Comparison of ENCODE assay signal across 33 cellular contexts in the genomic region with DNA sequence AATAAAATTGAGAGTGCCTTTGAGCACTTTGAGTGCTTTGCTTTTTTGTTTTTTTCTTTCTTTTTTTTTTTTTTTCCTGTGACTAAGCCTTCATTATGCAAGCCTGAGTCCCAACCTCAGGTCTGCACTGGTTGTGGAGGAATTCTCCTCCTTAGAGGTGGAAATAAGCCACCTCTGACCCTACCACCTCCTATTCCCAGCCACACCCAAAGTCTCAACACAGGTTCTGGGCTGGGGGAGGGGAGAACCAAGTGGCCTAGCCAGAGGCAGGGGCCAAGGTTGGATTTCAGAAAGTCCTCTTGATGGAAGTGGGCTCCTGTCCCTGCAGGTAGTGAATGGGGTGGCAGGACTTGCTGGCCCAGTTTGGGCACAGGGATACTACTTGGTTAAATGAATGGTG.
DNase-seq lines count a peak whose midpoint lies in the region; ATAC-seq and TF ChIP-seq lines count a peak whose summit lies in the region.
"Had no signal": no experiment of that assay in that cellular context is flagged by ENCODE, and none has a peak within 500 bp of the region (broad histone marks: within the 10 kb centered on the region; RNA-seq: fewer than 3 reads in every experiment).

No MANE protein-coding gene starts in this region.

- BruUV-seq in PC-9 (replicated peaks; lab: Mats Ljungman, UMichigan): no TSS peak

- H3F3A ChIP-seq in PC-9 (ENCODE audit: insufficient read depth, low read depth): no peaks in the 10 kb centered on the region

- no peaks in the 10 kb centered on the region for H3K79me1 ChIP-seq in trophoblast cell (ENCODE audit: low read length)

- H2AK5ac ChIP-seq in trophoblast cell (ENCODE audit: low read length): no peak overlapping the region

- DNase-seq in PC-9 (peak; percentile 3 to 41), choroid plexus epithelial cell (ENCODE audit: low read depth) (peak; percentile 1), kidney tubule cell (ENCODE audit: low spot score) (peak; percentile 43), trophoblast cell (no peak), WTC11 (ENCODE audit: low spot score) (no peak), substantia nigra (lab: John Stamatoyannopoulos, UW) (no peak), pons (ENCODE audit: low spot score) (no peak)
- DNase-seq: activated CD4-positive, alpha-beta T cell treated with anti-CD3 and anti-CD28 coated beads for 36 hours; activated CD8-positive, alpha-beta memory T cell treated with anti-CD3 and anti-CD28 coated beads, Interleukin-2, amount 50 U/mL, for 48 hours; activated CD8-positive, alpha-beta T cell treated with anti-CD3 and anti-CD28 coated beads for 36 hours; activated naive CD4-positive, alpha-beta T cell treated with anti-CD3 and anti-CD28 coated beads, Interleukin-2, amount 10 ng/mL, durations not matched to agents 7 days and 5 days; amniotic stem cell; BE2C; brain microvascular endothelial cell; CD8-positive, alpha-beta T cell; effector CD4-positive, alpha-beta T cell; foreskin fibroblast; heart right ventricle; Karpas-422; NCI-H1417; NCI-H2029 treated with DMSO at 0.1 percent for 48 hours; NCI-H526 treated with DMSO at 0.1 percent for 48 hours; NK-92 treated with Interleukin-12 subunit alpha and Interleukin-12 subunit beta, amount 100 ng/mL, for 24 hours; right lobe of liver; SIG-M5; tibial artery had no signal

- H3K27me3 ChIP-seq in PC-9 (ENCODE audit: insufficient read depth, low read depth) (no peaks in the 10 kb centered on the region), trophoblast cell (ENCODE audit: insufficient read depth, low read length) (no peaks in the 10 kb centered on the region)
- H3K27me3 ChIP-seq: BE2C, brain microvascular endothelial cell, heart right ventricle, neutrophil, right lobe of liver, tibial artery had no signal

- no peak overlapping the region for H3K4ac ChIP-seq in trophoblast cell (ENCODE audit: low read depth, low read length)

- H2AFZ ChIP-seq in PC-9 (no peak overlapping the region), trophoblast cell (ENCODE audit: insufficient read depth, low read length, poor library complexity) (no peak overlapping the region)

- POLR2A ChIA-PET in PC-9 (lab: Charles Lee; ENCODE audit: unreplicated experiment): no interaction called here
- POLR2A ChIA-PET in WTC11 (lab: Charles Lee): no interaction called here

- no peak overlapping the region for H4K91ac ChIP-seq in trophoblast cell (ENCODE audit: low read depth, low read length)

- no peak overlapping the region; the same call in 1 of the 2 replicates for H3K27ac ChIP-seq in PC-9
- H3K27ac ChIP-seq in trophoblast cell (ENCODE audit: low read depth, low read length): no peak overlapping the region
- H3K27ac ChIP-seq in substantia nigra (ENCODE audit: low read depth, low read length, poor library complexity, severe bottlenecking): no peak overlapping the region
- H3K27ac ChIP-seq: brain microvascular endothelial cell, heart right ventricle, neutrophil, right lobe of liver, tibial artery had no signal

- H3K9me3 ChIP-seq in PC-9 (ENCODE audit: insufficient read depth, low read depth): no peaks in the 10 kb centered on the region
- no peaks in the 10 kb centered on the region for H3K9me3 ChIP-seq in trophoblast cell (ENCODE audit: insufficient read depth, low read depth, low read length)
- H3K9me3 ChIP-seq: BE2C, heart right ventricle, neutrophil, right lobe of liver, tibial artery had no signal

- H3K4me3 Mint-ChIP-seq in WTC11: no peak overlapping the region
- H3K4me3 Mint-ChIP-seq: activated CD4-positive, alpha-beta T cell treated with anti-CD3 and anti-CD28 coated beads for 36 hours; activated CD8-positive, alpha-beta T cell treated with anti-CD3 and anti-CD28 coated beads for 36 hours; activated naive CD4-positive, alpha-beta T cell treated with anti-CD3 and anti-CD28 coated beads, Interleukin-2, amount 10 ng/mL, durations not matched to agents 7 days and 5 days; activated T-helper 1 cell treated with anti-CD3 and anti-CD28 coated beads, Interleukin-12 subunit alpha, Interleukin-12 subunit beta, Interleukin-2, Interleukin-4 antibody, amounts not matched to agents 30 ng/mL and 10 ng/mL and 1 ng/mL, durations not matched to agents 14 hours and 24 hours and 36 hours; CD8-positive, alpha-beta T cell; T-helper 2 cell treated with Interferon-gamma antibody and Interleukin-4, amounts not matched to agents 5 μg/mL and 100 μg/mL, for 36 hours had no signal

- no peak overlapping the region for H3K14ac ChIP-seq in trophoblast cell (ENCODE audit: low read length)

- peaks cover 9% of the 10 kb centered on the region; the same call in 1 of the 2 replicates for H3K9me3 Mint-ChIP-seq in WTC11
- H3K9me3 Mint-ChIP-seq: activated naive CD4-positive, alpha-beta T cell treated with anti-CD3 and anti-CD28 coated beads, Interleukin-2, amount 10 ng/mL, durations not matched to agents 7 days and 5 days; activated T-helper 1 cell treated with anti-CD3 and anti-CD28 coated beads, Interleukin-12 subunit alpha, Interleukin-12 subunit beta, Interleukin-2, Interleukin-4 antibody, amounts not matched to agents 30 ng/mL and 10 ng/mL and 1 ng/mL, durations not matched to agents 14 hours and 24 hours and 36 hours; T-helper 2 cell treated with Interferon-gamma antibody and Interleukin-4, amounts not matched to agents 5 μg/mL and 100 μg/mL, for 36 hours had no signal

- no peak overlapping the region for H3K23ac ChIP-seq in trophoblast cell (ENCODE audit: low read length)

- no peaks in the 10 kb centered on the region for H3K79me2 ChIP-seq in PC-9 (ENCODE audit: low read depth)
- H3K79me2 ChIP-seq in trophoblast cell (ENCODE audit: control insufficient read depth, insufficient read depth, low read length, poor library complexity): peaks cover 3% of the 10 kb centered on the region

- peak overlapping the region; percentile 50 for H4K12ac ChIP-seq in trophoblast cell (ENCODE audit: low read depth, low read length)

- H3K9ac ChIP-seq in trophoblast cell (ENCODE audit: low read length): no peak overlapping the region

- H2BK120ac ChIP-seq in trophoblast cell (ENCODE audit: insufficient read depth, low read length, poor library complexity): no peak overlapping the region

- H3K36me3 Mint-ChIP-seq in WTC11: no peaks in the 10 kb centered on the region

- H2BK5ac ChIP-seq in trophoblast cell (ENCODE audit: low read depth, low read length, poor library complexity): no peak overlapping the region

- CTCF ChIA-PET in PC-9 (lab: Charles Lee): no interaction called here
- CTCF ChIA-PET in WTC11 (lab: Charles Lee): no interaction called here

- no peak overlapping the region for H3K18ac ChIP-seq in trophoblast cell (ENCODE audit: low read length)

- H4K20me1 ChIP-seq in PC-9 (ENCODE audit: insufficient read depth): no peaks in the 10 kb centered on the region

- no peak overlapping the region for H3K4me3 ChIP-seq in PC-9
- H3K4me3 ChIP-seq in choroid plexus epithelial cell (ENCODE audit: low read depth, low read length): no peak overlapping the region
- no peak overlapping the region for H3K4me3 ChIP-seq in trophoblast cell (ENCODE audit: low read depth, low read length)
- H3K4me3 ChIP-seq: heart right ventricle, right lobe of liver, tibial artery had no signal

- ATAC-seq in WTC11 (no peak; the same call in 1 of the 2 replicates), HG02759 (IDR thresholded peaks at IDR 0.05; ENCODE audit: unreplicated experiment) (no peak)
- ATAC-seq: activated CD4-positive, alpha-beta T cell treated with anti-CD3 and anti-CD28 coated beads for 36 hours; activated CD8-positive, alpha-beta T cell treated with anti-CD3 and anti-CD28 coated beads for 36 hours; CD8-positive, alpha-beta T cell; HCT116; heart right ventricle; Panc1 had no signal

- H3K27ac Mint-ChIP-seq in WTC11: no peak overlapping the region
- H3K27ac Mint-ChIP-seq: activated CD4-positive, alpha-beta T cell treated with anti-CD3 and anti-CD28 coated beads for 36 hours; activated CD8-positive, alpha-beta T cell treated with anti-CD3 and anti-CD28 coated beads for 36 hours; activated naive CD4-positive, alpha-beta T cell treated with anti-CD3 and anti-CD28 coated beads, Interleukin-2, amount 10 ng/mL, durations not matched to agents 7 days and 5 days; activated T-helper 1 cell treated with anti-CD3 and anti-CD28 coated beads, Interleukin-12 subunit alpha, Interleukin-12 subunit beta, Interleukin-2, Interleukin-4 antibody, amounts not matched to agents 30 ng/mL and 10 ng/mL and 1 ng/mL, durations not matched to agents 14 hours and 24 hours and 36 hours; CD8-positive, alpha-beta T cell; progenitor cell of endocrine pancreas; T-helper 2 cell treated with Interferon-gamma antibody and Interleukin-4, amounts not matched to agents 5 μg/mL and 100 μg/mL, for 36 hours had no signal

- H3K4me1 Mint-ChIP-seq in WTC11: peaks cover 9% of the 10 kb centered on the region
- H3K4me1 Mint-ChIP-seq: activated CD4-positive, alpha-beta T cell treated with anti-CD3 and anti-CD28 coated beads for 36 hours; activated naive CD4-positive, alpha-beta T cell treated with anti-CD3 and anti-CD28 coated beads, Interleukin-2, amount 10 ng/mL, durations not matched to agents 7 days and 5 days had no signal

- TF ChIP-seq CTCF in PC-9 (conservative IDR thresholded peaks at IDR 0.05) (no peak), choroid plexus epithelial cell (conservative IDR thresholded peaks at IDR 0.05; ENCODE audit: low read depth, low read length) (no peak), WTC11 (IDR thresholded peaks at IDR 0.05) (no peak)

- H4K8ac ChIP-seq in trophoblast cell (ENCODE audit: low read depth, low read length): no peak overlapping the region

- H3K9me2 ChIP-seq in PC-9 (ENCODE audit: insufficient read depth): peaks cover 4% of the 10 kb centered on the region; the same call in 1 of the 2 replicates

- intact Hi-C loops in PC-9 (cut with micrococcal nuclease; ENCODE audit: unreplicated experiment): no loop called here

- no peak overlapping the region for H3K4me2 ChIP-seq in PC-9
- no peak overlapping the region for H3K4me2 ChIP-seq in trophoblast cell (ENCODE audit: low read length)

- no peak overlapping the region for H2BK12ac ChIP-seq in trophoblast cell (ENCODE audit: low read length)

- H3K27me3 Mint-ChIP-seq in WTC11 (ENCODE audit: low read depth): no peaks in the 10 kb centered on the region
- H3K27me3 Mint-ChIP-seq: activated CD4-positive, alpha-beta T cell treated with anti-CD3 and anti-CD28 coated beads for 36 hours; activated CD8-positive, alpha-beta T cell treated with anti-CD3 and anti-CD28 coated beads for 36 hours; activated naive CD4-positive, alpha-beta T cell treated with anti-CD3 and anti-CD28 coated beads, Interleukin-2, amount 10 ng/mL, durations not matched to agents 7 days and 5 days; progenitor cell of endocrine pancreas had no signal

- peaks cover 9% of the 10 kb centered on the region; the same call in 1 of the 2 replicates for H3K4me1 ChIP-seq in PC-9 (replicated peaks; ENCODE audit: insufficient read depth)
- peaks cover 0 to 4% of the 10 kb centered on the region in 2 experiments for H3K4me1 ChIP-seq in trophoblast cell (ENCODE audit: control insufficient read depth in 1 of 2, insufficient read depth in 2 of 2, low read length in 2 of 2)
- H3K4me1 ChIP-seq: BE2C, heart right ventricle, right lobe of liver, tibial artery had no signal

- H3K36me3 ChIP-seq in PC-9 (ENCODE audit: low read depth) (no peaks in the 10 kb centered on the region), trophoblast cell (ENCODE audit: control insufficient read depth in 1 of 2, insufficient read depth in 2 of 2, low read length in 2 of 2) (peaks cover 2 to 3% of the 10 kb centered on the region in 2 experiments)
- H3K36me3 ChIP-seq: BE2C, brain microvascular endothelial cell, right lobe of liver, tibial artery had no signal

Comparison
In these comparisons a context has a peak if more than half of its experiments do, and no peak if none do; other contexts are left out.
1. DNase-seq: peak in PC-9 (2 of 2), choroid plexus epithelial cell (single experiment) and kidney tubule cell (single experiment); none in trophoblast cell (0 of 2), WTC11 (single experiment), substantia nigra (0 of 49) and pons (single experiment).